9 cellular contexts compared by ENCODE assay signal in the genomic region with DNA sequence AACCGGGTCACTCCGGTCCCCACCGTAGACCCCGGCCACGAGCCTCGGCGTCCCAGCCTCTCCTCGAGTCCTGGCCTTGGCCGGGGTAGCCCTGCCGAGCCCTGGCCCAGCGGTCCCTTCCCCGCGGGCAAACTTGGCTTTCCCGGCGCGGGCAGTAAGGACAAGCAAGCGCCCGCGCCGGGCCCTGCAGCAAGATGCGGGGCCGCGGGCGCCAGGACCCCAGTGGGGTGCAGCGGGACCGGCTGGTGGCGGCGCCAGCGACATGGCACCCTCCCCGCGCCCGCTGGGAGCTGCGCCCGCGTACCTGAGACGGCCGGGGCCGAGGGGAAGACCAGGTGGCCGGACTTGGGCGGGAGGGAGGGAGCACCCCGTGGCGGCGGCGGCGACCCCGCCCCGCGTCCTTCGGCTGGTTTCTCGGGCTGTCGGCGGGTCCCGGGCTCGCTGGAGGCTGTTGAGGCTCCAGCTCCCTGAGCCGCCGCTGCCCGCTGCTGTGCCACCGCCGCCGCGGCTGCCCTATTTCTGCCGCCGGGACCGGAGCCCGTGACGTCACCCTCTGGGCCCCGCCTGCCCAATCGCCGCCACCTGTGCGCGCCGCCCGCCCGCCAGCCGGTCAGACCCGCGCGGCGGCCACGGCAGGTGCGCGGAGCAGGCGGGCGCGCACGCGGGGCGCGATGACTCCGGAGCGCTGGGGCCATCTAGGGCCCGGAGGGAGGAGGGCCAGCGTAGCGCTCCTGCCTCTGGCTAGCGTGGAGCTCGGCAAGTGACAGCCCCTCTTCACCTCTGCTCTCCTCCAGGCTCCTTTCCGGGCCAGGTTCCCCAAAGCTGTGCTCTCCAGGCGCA. TPM values are rescaled to one million over a fixed set of nuclear protein-coding genes. Genes with fewer than 3 reads are reported as not detected.
A peak's percentile ranks its signal among the peaks of the same experiment; 100 is the strongest.
DNase-seq lines count a peak whose midpoint lies in the region; ATAC-seq lines count a peak whose summit lies in the region.
"Had no signal": no experiment of that assay in that cellular context is flagged by ENCODE, and none has a peak within 500 bp of the region (broad histone marks: within the 10 kb centered on the region; RNA-seq: fewer than 3 reads in every experiment).

A gene (minus strand): TSS at position 521 of the 840 bp plus-strand sequence.

- no peaks in the 10 kb centered on the region for H3K9me3 Mint-ChIP-seq in activated naive CD4-positive, alpha-beta T cell treated with anti-CD3 and anti-CD28 coated beads, Interleukin-2, amount 50 U/mL, for 72 hours
- H3K9me3 Mint-ChIP-seq in immature natural killer cell = peaks cover 0 to 2% (median 0%) of the 10 kb centered on the region in 6 donors
- H3K9me3 Mint-ChIP-seq: dendritic cell treated with granulocyte-macrophage colony-stimulating factor and Interleukin-4, amounts not matched to agents 40 ng/mL and 50 ng/mL, for 4 days had no signal

- peak; percentile 69 to 75 for ATAC-seq in activated naive CD4-positive, alpha-beta T cell treated with anti-CD3 and anti-CD28 coated beads, Interleukin-2, amount 50 U/mL, for 72 hours
- ATAC-seq in HG02759 (IDR thresholded peaks at IDR 0.05; ENCODE audit: unreplicated experiment) = no peak

- H3K4me1 Mint-ChIP-seq in immature natural killer cell = peaks cover 7 to 9% of the 10 kb centered on the region in 2 donors

- no peaks in the 10 kb centered on the region for H3K36me3 Mint-ChIP-seq in activated naive CD4-positive, alpha-beta T cell treated with anti-CD3 and anti-CD28 coated beads, Interleukin-2, amount 50 U/mL, for 72 hours
- peaks cover 0 to 3% (median 0%) of the 10 kb centered on the region in 3 donors for H3K36me3 Mint-ChIP-seq in immature natural killer cell

- peak within 1 kb of the TSS in 4 of 5 donors; percentile 33 to 57 (median 50) for H3K4me3 Mint-ChIP-seq in immature natural killer cell
- H3K4me3 Mint-ChIP-seq: dendritic cell treated with granulocyte-macrophage colony-stimulating factor and Interleukin-4, amounts not matched to agents 40 ng/mL and 50 ng/mL, for 4 days had no signal

- peaks cover 18 to 24% (median 18%) of the 10 kb centered on the region in 3 donors for H3K27me3 Mint-ChIP-seq in immature natural killer cell (ENCODE audit: low read depth in 3 of 3)

- DNase-seq in DMS53 treated with DMSO at 0.1 percent for 48 hours (lab: John Stamatoyannopoulos, UW; ENCODE audit: unreplicated experiment) = peak; percentile 87
- DNase-seq in NCI-H1930 (lab: John Stamatoyannopoulos, UW) = peak; percentile 43 to 68
- peak in 1 of 2 donors; percentile 23 for DNase-seq in activated naive CD4-positive, alpha-beta T cell treated with anti-CD3 and anti-CD28 coated beads, Interleukin-2, amount 50 U/mL, for 72 hours (ENCODE audit: low spot score in 2 of 2)
- DNase-seq in immature natural killer cell = no peak
- peak; percentile 36 to 61 for DNase-seq in stimulated activated CD4-positive, alpha-beta T cell treated with anti-CD3 and anti-CD28 coated beads, Interleukin-2, amount 100 ng/mL, for 24 hours
- no peak for DNase-seq in GDM1 (lab: John Stamatoyannopoulos, UW)
- DNase-seq in SHP77 treated with DMSO at 0.1 percent for 48 hours (lab: John Stamatoyannopoulos, UW) = no peak

- H3K27ac Mint-ChIP-seq in activated naive CD4-positive, alpha-beta T cell treated with anti-CD3 and anti-CD28 coated beads, Interleukin-2, amount 50 U/mL, for 72 hours = no peak within 1 kb of the TSS
- no peak within 1 kb of the TSS for H3K27ac Mint-ChIP-seq in immature natural killer cell
- H3K27ac Mint-ChIP-seq: dendritic cell treated with granulocyte-macrophage colony-stimulating factor and Interleukin-4, amounts not matched to agents 40 ng/mL and 50 ng/mL, for 4 days had no signal

RNA-seq across cellular contexts. Expression of the gene that starts here (rescaled TPM):
- total RNA-seq in activated naive CD4-positive, alpha-beta T cell treated with anti-CD3 and anti-CD28 coated beads, Interleukin-2, amount 50 U/mL, for 72 hours = not detected
- not detected for polyA plus RNA-seq in immature natural killer cell

Comparison
In these comparisons a context has a peak if more than half of its experiments do, and no peak if none do; other contexts are left out.
1. Peak in ATAC-seq in activated naive CD4-positive, alpha-beta T cell treated with anti-CD3 and anti-CD28 coated beads, Interleukin-2, amount 50 U/mL, for 72 hours; RNA of the gene not detected or under 1 TPM.
2. DNase-seq: peak in DMS53 treated with DMSO at 0.1 percent for 48 hours (single experiment), NCI-H1930 (2 of 2) and stimulated activated CD4-positive, alpha-beta T cell treated with anti-CD3 and anti-CD28 coated beads, Interleukin-2, amount 100 ng/mL, for 24 hours (2 of 2); none in immature natural killer cell (0 of 3), GDM1 (single experiment) and SHP77 treated with DMSO at 0.1 percent for 48 hours (single experiment).